Comparison of ENCODE assay signal across 25 cellular contexts in the genomic region with DNA sequence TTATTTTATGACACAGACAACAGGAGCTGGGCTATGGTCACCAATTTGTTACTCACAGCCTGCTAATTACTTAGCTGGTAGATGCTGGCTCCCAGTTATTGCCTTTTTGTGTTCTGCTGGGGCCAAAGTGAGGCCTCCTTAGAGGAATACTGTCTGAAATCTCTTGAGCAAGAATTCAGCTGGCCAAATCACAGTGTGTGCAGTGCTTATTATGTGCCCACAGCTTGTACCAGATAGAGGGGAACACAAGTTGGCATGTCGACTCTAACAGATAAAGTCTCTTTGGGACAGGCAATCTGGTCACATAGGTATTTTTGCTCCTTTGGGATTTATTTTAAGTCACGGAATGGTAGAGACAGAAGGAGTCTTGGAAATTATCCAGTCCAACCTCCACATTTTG. TPM values are rescaled to one million over a fixed set of nuclear protein-coding genes. Genes with fewer than 3 reads are reported as not detected.
DNase-seq lines count a peak whose midpoint lies in the region; ATAC-seq, FAIRE-seq and TF ChIP-seq lines count a peak whose summit lies in the region.
"Had no signal": no experiment of that assay in that cellular context is flagged by ENCODE, and none has a peak within 500 bp of the region (broad histone marks: within the 10 kb centered on the region; RNA-seq: fewer than 3 reads in every experiment).

No MANE protein-coding gene starts in this region.

- H2AFZ ChIP-seq in HepG2 (ENCODE audit: low read length) (no peak overlapping the region), smooth muscle cell (ENCODE audit: low read depth) (no peak overlapping the region), trophoblast cell (ENCODE audit: insufficient read depth, low read length, poor library complexity) (no peak overlapping the region)
- H2AFZ ChIP-seq: GM23338 had no signal

- ATAC-seq in HepG2 (no peak), right lobe of liver (no peak), left ventricle myocardium superior (peak; percentile 73)
- ATAC-seq: GM23338 had no signal

- no peak overlapping the region for H4K91ac ChIP-seq in trophoblast cell (ENCODE audit: low read depth, low read length)

- no peak overlapping the region for H2AK5ac ChIP-seq in trophoblast cell (ENCODE audit: low read length)

- H3K4ac ChIP-seq in trophoblast cell (ENCODE audit: low read depth, low read length), result no peak overlapping the region

- FAIRE-seq in HepG2 (lab: Jason Lieb, UNC), result no peak

- in situ Hi-C loops in HepG2 (cut with HindIII; ENCODE audit: extremely low pct_ligation_motif_present, low pct_unique_long_range_greater_than_20kb), result no loop called here

- no peak overlapping the region for H4K12ac ChIP-seq in trophoblast cell (ENCODE audit: low read depth, low read length)

- no peak overlapping the region for H3K23ac ChIP-seq in trophoblast cell (ENCODE audit: low read length)

- no peaks in the 10 kb centered on the region for H3K9me3 ChIP-seq in HepG2 (ENCODE audit: low read length)
- H3K9me3 ChIP-seq in right lobe of liver, result no peaks in the 10 kb centered on the region
- no peaks in the 10 kb centered on the region for H3K9me3 ChIP-seq in smooth muscle cell (replicated peaks; ENCODE audit: low read depth)
- no peaks in the 10 kb centered on the region for H3K9me3 ChIP-seq in trophoblast cell (ENCODE audit: insufficient read depth, low read depth, low read length)

- H3K14ac ChIP-seq in trophoblast cell (ENCODE audit: low read length), result no peak overlapping the region

- no peak for TF ChIP-seq POLR2A in HepG2 (IDR thresholded peaks at IDR 0.05; ENCODE audit: insufficient read depth in 1 of 2, low read depth in 2 of 2, low read length in 2 of 2)
- no peak for TF ChIP-seq POLR2A in right lobe of liver (IDR thresholded peaks at IDR 0.05)

- H3K18ac ChIP-seq in trophoblast cell (ENCODE audit: low read length), result no peak overlapping the region

- H3K4me2 ChIP-seq in HepG2 (ENCODE audit: low read depth, low read length) (no peak overlapping the region), smooth muscle cell (no peak overlapping the region), trophoblast cell (ENCODE audit: low read length) (no peak overlapping the region)
- H3K4me2 ChIP-seq: GM23338, KMS-11 had no signal

- H3K4me1 ChIP-seq in HepG2 (ENCODE audit: insufficient read depth, low read length) (peaks cover 93% of the 10 kb centered on the region), right lobe of liver (peaks cover 0 to 67% (median 18%) of the 10 kb centered on the region in 4 donors), smooth muscle cell (ENCODE audit: low read depth) (peaks cover 30% of the 10 kb centered on the region), trophoblast cell (ENCODE audit: control insufficient read depth in 1 of 2, insufficient read depth in 2 of 2, low read length in 2 of 2) (no peaks in the 10 kb centered on the region)

- H3K36me3 ChIP-seq in HepG2 (replicated peaks in 1 of 2; ENCODE audit: control insufficient read depth in 1 of 2, insufficient read depth in 2 of 2, low read length in 2 of 2) (no peaks in the 10 kb centered on the region), right lobe of liver (no peaks in the 10 kb centered on the region), smooth muscle cell (ENCODE audit: low read depth) (no peaks in the 10 kb centered on the region), trophoblast cell (ENCODE audit: control insufficient read depth in 1 of 2, insufficient read depth in 2 of 2, low read length in 2 of 2) (no peaks in the 10 kb centered on the region)

- POLR2A ChIA-PET in HepG2 (lab: Yijun Ruan, JAX), result interaction anchor here (2.4 kb wide), 1 partner anchor 202 kb away, joined by 7 read pairs; the partner anchor contains the start of gene FNDC3B

- TF ChIP-seq EP300 in HepG2 (IDR thresholded peaks at IDR 0.05; ENCODE audit: low read depth in 2 of 2, low read length in 2 of 2) (no peak), HepG2 (CRISPR knock-in tag; IDR thresholded peaks at IDR 0.05; ENCODE audit: borderline replicate concordance) (no peak)

- H3K9ac ChIP-seq in HepG2 (ENCODE audit: insufficient read depth, low read depth, low read length), result no peak overlapping the region
- no peak overlapping the region for H3K9ac ChIP-seq in smooth muscle cell (ENCODE audit: low read depth)
- no peak overlapping the region for H3K9ac ChIP-seq in trophoblast cell (ENCODE audit: low read length)
- H3K9ac ChIP-seq: KMS-11 had no signal

- no peak overlapping the region for H4K8ac ChIP-seq in trophoblast cell (ENCODE audit: low read depth, low read length)

- DNase-seq in HepG2 (ENCODE audit: low spot score) (no peak), right lobe of liver (no peak), left ventricle myocardium superior (no peak), smooth muscle cell (lab: John Stamatoyannopoulos, UW; ENCODE audit: unreplicated experiment) (no peak), SIG-M5 treated with dmso at 0.1 percent for 504 hours (lab: John Stamatoyannopoulos, UW; ENCODE audit: unreplicated experiment) (no peak), NOMO-1 (lab: John Stamatoyannopoulos, UW; ENCODE audit: unreplicated experiment in 2 of 2) (no peak), trophoblast cell (no peak), NCI-H1092 treated with DMSO at 0.1 percent for 48 hours (lab: John Stamatoyannopoulos, UW) (no peak)
- DNase-seq: 8988T, DMS153, H9, MM.1S, NCI-H1417, NCI-H1694 treated with DMSO at 0.1 percent for 48 hours, NCI-H2081, NCI-H2227 treated with DMSO at 0.1 percent for 48 hours, NCI-H526 treated with DMSO at 0.1 percent for 48 hours, RPMI8226, SHP77 treated with DMSO at 0.1 percent for 48 hours had no signal

- CTCF ChIA-PET in HepG2 (lab: Yijun Ruan, JAX; ENCODE audit: low intra/inter-chr PET ratio, low total read pairs), result no interaction called here

- H2BK120ac ChIP-seq in trophoblast cell (ENCODE audit: insufficient read depth, low read length, poor library complexity), result no peak overlapping the region

- BruUV-seq in HepG2 (replicated peaks; lab: Mats Ljungman, UMichigan), result no TSS peak

- H3K27me3 ChIP-seq in HepG2 (ENCODE audit: control insufficient read depth in 1 of 2, insufficient read depth in 2 of 2, low read length in 2 of 2), result no peaks in the 10 kb centered on the region
- H3K27me3 ChIP-seq in right lobe of liver, result no peaks in the 10 kb centered on the region
- H3K27me3 ChIP-seq in smooth muscle cell (ENCODE audit: low read depth), result no peaks in the 10 kb centered on the region
- no peaks in the 10 kb centered on the region for H3K27me3 ChIP-seq in trophoblast cell (ENCODE audit: insufficient read depth, low read length)

- no peak for TF ChIP-seq RAD21 in HepG2 (CRISPR knock-in tag; IDR thresholded peaks at IDR 0.05)

- H2BK12ac ChIP-seq in trophoblast cell (ENCODE audit: low read length), result no peak overlapping the region

- H4K20me1 ChIP-seq in HepG2 (ENCODE audit: insufficient read depth, low read length), result no peaks in the 10 kb centered on the region
- H4K20me1 ChIP-seq in smooth muscle cell (ENCODE audit: low read depth), result no peaks in the 10 kb centered on the region

- H3K79me1 ChIP-seq in trophoblast cell (ENCODE audit: low read length), result no peaks in the 10 kb centered on the region

- H2BK5ac ChIP-seq in trophoblast cell (ENCODE audit: low read depth, low read length, poor library complexity), result no peak overlapping the region

- no peak overlapping the region for H3K4me3 ChIP-seq in HepG2 (replicated peaks in 1 of 3; ENCODE audit: insufficient read depth in 1 of 3, low read depth in 2 of 3, low read length in 3 of 3)
- no peak overlapping the region for H3K4me3 ChIP-seq in right lobe of liver
- no peak overlapping the region for H3K4me3 ChIP-seq in smooth muscle cell
- H3K4me3 ChIP-seq in trophoblast cell (ENCODE audit: low read depth, low read length), result no peak overlapping the region
- H3K4me3 ChIP-seq: GM23338, SK-N-MC had no signal

- peaks cover 3% of the 10 kb centered on the region for H3K79me2 ChIP-seq in HepG2 (ENCODE audit: insufficient read depth, low read length)
- no peaks in the 10 kb centered on the region for H3K79me2 ChIP-seq in smooth muscle cell (ENCODE audit: low read depth)
- no peaks in the 10 kb centered on the region for H3K79me2 ChIP-seq in trophoblast cell (ENCODE audit: control insufficient read depth, insufficient read depth, low read length, poor library complexity)

- peaks cover 24% of the 10 kb centered on the region for H3F3A ChIP-seq in smooth muscle cell (ENCODE audit: low read depth)

- 91% methylated on average over 2 of the region's 2 CpGs for WGBS in HepG2 (ENCODE audit: low lambda C conversion rate)
- WGBS in right lobe of liver (ENCODE audit: insufficient coverage, low coverage, low lambda C conversion rate, missing lambda C conversion rate), result 100% methylated on average over 2 of the region's 2 CpGs
- WGBS in smooth muscle cell (ENCODE audit: low lambda C conversion rate), result 73% methylated on average over 2 of the region's 2 CpGs
- no CpG with 5 or more reads among the region's 2 CpGs for WGBS in trophoblast cell (ENCODE audit: extremely low coverage, insufficient coverage, insufficient read length)

- intact Hi-C loops in HepG2 (cut with micrococcal nuclease; ENCODE audit: unreplicated experiment), result loop anchor here (10.0 kb wide), 2 partner anchors 102 to 652 kb away; no protein-coding TSS in a partner anchor
- intact Hi-C loops in right lobe of liver (cut with DNase I), result no loop called here
- intact Hi-C loops in left ventricle myocardium superior (cut with micrococcal nuclease), result no loop called here

- no peak for TF ChIP-seq CTCF in HepG2 (CRISPR knock-in tag; IDR thresholded peaks at IDR 0.05)
- TF ChIP-seq CTCF in right lobe of liver (IDR thresholded peaks at IDR 0.05), result no peak
- no peak for TF ChIP-seq CTCF in smooth muscle cell (IDR thresholded peaks at IDR 0.05; ENCODE audit: borderline replicate concordance, insufficient read depth, poor library complexity, severe bottlenecking)

- H3K27ac ChIP-seq in HepG2 (ENCODE audit: extremely low read length, insufficient read depth, low read length) (peak overlapping the region; percentile 100), right lobe of liver (no peak overlapping the region), smooth muscle cell (ENCODE audit: low read depth) (peak overlapping the region; percentile 81), trophoblast cell (ENCODE audit: low read depth, low read length) (no peak overlapping the region)
- H3K27ac ChIP-seq: KMS-11, SK-N-MC had no signal

RNA-seq across cellular contexts. Expression of gene TMEM212, which starts 6.3 kb away (rescaled TPM):
- total RNA-seq in HepG2 (2016; rRNA removed; fragmentation: Illumina TruSeq; extraction: Trizol), result not detected in 2 replicates
- not detected in 2 replicates for total RNA-seq in HepG2 (2016; cell fraction: cytosol; rRNA removed; fragmentation: Illumina TruSeq; extraction: Trizol; ENCODE audit: low read depth)
- not detected in 2 replicates for total RNA-seq in HepG2 (2016; cell fraction: insoluble cytoplasmic fraction; rRNA removed; fragmentation: Illumina TruSeq; extraction: Trizol)
- not detected in 2 replicates for total RNA-seq in HepG2 (2016; cell fraction: membrane; rRNA removed; fragmentation: Illumina TruSeq; extraction: Trizol)
- not detected in 2 replicates for total RNA-seq in HepG2 (2016; cell fraction: nucleus; rRNA removed; fragmentation: Illumina TruSeq; extraction: Trizol)
- polyA plus RNA-seq in HepG2 (2011; rRNA removed), result not detected in 2 replicates
- 0.06 TPM in 1 of 2 replicates, not detected in the other for polyA plus RNA-seq in HepG2 (2011; cell fraction: cytosol; rRNA removed)
- 0.33 TPM in 1 of 2 replicates, not detected in the other for polyA plus RNA-seq in HepG2 (2011; cell fraction: nucleus; rRNA removed)
- not detected in 2 replicates for polyA plus RNA-seq in HepG2 (2012)
- polyA plus RNA-seq in HepG2 (2016; cell fraction: cytosol; fragmentation: Illumina TruSeq; extraction: Trizol; ENCODE audit: low read depth), result not detected in 2 replicates
- polyA plus RNA-seq in HepG2 (2016; cell fraction: insoluble cytoplasmic fraction; fragmentation: Illumina TruSeq; extraction: Trizol; ENCODE audit: low read depth), result not detected in 2 replicates
- polyA plus RNA-seq in HepG2 (2016; cell fraction: membrane; fragmentation: Illumina TruSeq; extraction: Trizol; ENCODE audit: low read depth), result not detected in 2 replicates
- not detected in 2 replicates for polyA plus RNA-seq in HepG2 (2016; cell fraction: nucleus; fragmentation: Illumina TruSeq; extraction: Trizol; ENCODE audit: insufficient read depth, low read depth)
- polyA minus RNA-seq in HepG2 (2011; rRNA and poly(A)+ RNA removed; ENCODE audit: low replicate concordance), result not detected in 2 replicates
- polyA minus RNA-seq in HepG2 (2011; cell fraction: cytosol; rRNA and poly(A)+ RNA removed), result not detected in 2 replicates
- polyA minus RNA-seq in HepG2 (2011; cell fraction: nucleus; rRNA and poly(A)+ RNA removed), result 1.2 TPM in 1 of 2 replicates, not detected in the other
- not detected for total RNA-seq in right lobe of liver
- total RNA-seq in left ventricle myocardium superior, result not detected
- not detected in 2 replicates for total RNA-seq in smooth muscle cell
- not detected in 2 replicates for polyA plus RNA-seq in smooth muscle cell
- polyA plus RNA-seq in trophoblast cell (2013), result not detected in 2 replicates
- total RNA-seq: GM23338, H9, HT1080, NCI-H460 had no signal
- polyA plus RNA-seq: BJ, GM23338 had no signal

RNA-seq across cellular contexts. Expression of gene PLD1, which starts 26.6 kb away (rescaled TPM):
- total RNA-seq in HepG2 (2016; rRNA removed; fragmentation: Illumina TruSeq; extraction: Trizol) (27.1 and 33.6 TPM in 2 replicates), right lobe of liver (10 to 100 TPM; 13.3 to 29.9 (median 18.5) TPM), left ventricle myocardium superior (75.1 TPM), smooth muscle cell (33.8 and 36.1 TPM in 2 replicates)
- total RNA-seq in HepG2 (2016; cell fraction: cytosol; rRNA removed; fragmentation: Illumina TruSeq; extraction: Trizol; ENCODE audit: low read depth), result 12.6 and 14.9 TPM in 2 replicates
- total RNA-seq in HepG2 (2016; cell fraction: insoluble cytoplasmic fraction; rRNA removed; fragmentation: Illumina TruSeq; extraction: Trizol), result 28.7 and 35.7 TPM in 2 replicates
- 12.9 and 13.9 TPM in 2 replicates for total RNA-seq in HepG2 (2016; cell fraction: membrane; rRNA removed; fragmentation: Illumina TruSeq; extraction: Trizol)
- total RNA-seq in HepG2 (2016; cell fraction: nucleus; rRNA removed; fragmentation: Illumina TruSeq; extraction: Trizol), result 61.9 and 62.3 TPM in 2 replicates
- polyA plus RNA-seq in HepG2 (2011; rRNA removed) (50.3 and 59.4 TPM in 2 replicates), smooth muscle cell (15.2 and 15.6 TPM in 2 replicates)
- polyA plus RNA-seq in HepG2 (2011; cell fraction: cytosol; rRNA removed), result 28.6 and 41.2 TPM in 2 replicates
- 71.6 and 77.3 TPM in 2 replicates for polyA plus RNA-seq in HepG2 (2011; cell fraction: nucleus; rRNA removed)
- 41.8 and 49.9 TPM in 2 replicates for polyA plus RNA-seq in HepG2 (2012)
- polyA plus RNA-seq in HepG2 (2016; cell fraction: cytosol; fragmentation: Illumina TruSeq; extraction: Trizol; ENCODE audit: low read depth), result 3.8 and 4.4 TPM in 2 replicates
- polyA plus RNA-seq in HepG2 (2016; cell fraction: insoluble cytoplasmic fraction; fragmentation: Illumina TruSeq; extraction: Trizol; ENCODE audit: low read depth), result 25.0 and 25.2 TPM in 2 replicates
- 6.2 and 6.8 TPM in 2 replicates for polyA plus RNA-seq in HepG2 (2016; cell fraction: membrane; fragmentation: Illumina TruSeq; extraction: Trizol; ENCODE audit: low read depth)
- polyA plus RNA-seq in HepG2 (2016; cell fraction: nucleus; fragmentation: Illumina TruSeq; extraction: Trizol; ENCODE audit: insufficient read depth, low read depth), result 33.1 and 33.7 TPM in 2 replicates
- 21.7 and 144 TPM in 2 replicates for polyA minus RNA-seq in HepG2 (2011; rRNA and poly(A)+ RNA removed; ENCODE audit: low replicate concordance)
- 63.4 and 75.3 TPM in 2 replicates for polyA minus RNA-seq in HepG2 (2011; cell fraction: cytosol; rRNA and poly(A)+ RNA removed)
- 391 and 460 TPM in 2 replicates for polyA minus RNA-seq in HepG2 (2011; cell fraction: nucleus; rRNA and poly(A)+ RNA removed)
- polyA plus RNA-seq in trophoblast cell (2013), result 1.1 and 1.4 TPM in 2 replicates

Comparison
In these comparisons a context has a peak if more than half of its experiments do, and no peak if none do; other contexts are left out.
1. H3K27ac ChIP-seq: peak in HepG2 (single experiment) and smooth muscle cell (single experiment); none in right lobe of liver (0 of 3) and trophoblast cell (single experiment).